In the genomic region with DNA sequence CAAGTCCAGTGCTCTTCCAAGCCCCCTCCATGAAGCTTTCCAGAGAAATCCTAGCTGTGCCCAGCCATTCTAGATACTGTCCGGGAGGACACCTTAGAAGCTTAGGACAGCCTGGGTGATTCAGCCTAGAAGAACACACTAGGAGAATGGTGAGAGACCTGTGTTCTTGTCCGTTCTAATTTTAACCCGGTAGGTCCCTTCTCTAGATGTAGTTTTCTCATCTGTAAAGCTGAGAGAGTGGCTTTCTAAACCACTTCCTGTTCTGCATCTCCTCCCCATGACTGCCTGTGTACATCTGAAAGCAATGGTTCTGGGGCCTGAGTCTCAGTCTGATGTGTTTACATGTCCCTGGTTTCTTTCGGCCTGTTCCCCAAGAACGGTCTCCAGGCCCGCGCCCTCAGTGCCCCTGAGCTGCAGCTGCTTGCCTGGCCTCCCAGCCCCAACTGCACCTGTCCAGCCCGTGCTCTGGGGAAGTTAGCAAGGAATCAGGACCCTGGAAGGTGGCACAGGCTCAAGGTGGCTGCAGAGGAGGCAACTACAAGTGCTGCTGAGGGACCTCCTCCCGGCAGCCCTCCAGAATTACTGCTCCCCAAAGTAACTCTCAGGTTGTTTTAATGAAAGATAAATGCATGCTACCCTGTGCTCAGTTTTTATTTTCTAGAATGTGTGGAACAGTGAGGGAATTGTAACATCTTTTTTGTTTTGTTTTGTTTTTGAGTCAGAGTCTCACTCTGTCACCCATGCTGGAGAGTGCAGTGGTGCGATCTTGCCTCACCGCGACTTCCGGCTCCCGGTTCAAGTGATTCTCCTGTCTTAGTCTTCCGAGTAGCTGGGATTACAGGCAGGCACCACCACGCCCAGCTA, we compare ENCODE assay signal across 8 cellular contexts.
DNase-seq lines count a peak whose midpoint lies in the region; ATAC-seq, FAIRE-seq and TF ChIP-seq lines count a peak whose summit lies in the region.

No MANE protein-coding gene starts in this region.

- FAIRE-seq in D721Med (lab: Jason Lieb, UNC) = no peak

- DNase-seq in GM13976 (ENCODE audit: low spot score) (peak; percentile 85), M059J (ENCODE audit: low read depth) (peak; percentile 21), NCI-H446 treated with DMSO at 0.1 percent for 48 hours (lab: John Stamatoyannopoulos, UW) (no peak), cerebellum (ENCODE audit: low spot score) (no peak), D721Med (ENCODE audit: insufficient read length, low spot score) (no peak)
- DNase-seq in activated effector memory CD4-positive, alpha-beta T cell treated with anti-CD3 and anti-CD28 coated beads, Interleukin-2, amount 50 U/mL, for 16 hours = peak; percentile 76
- DNase-seq in stimulated activated CD4-positive, alpha-beta T cell treated with anti-CD3 and anti-CD28 coated beads, Interleukin-4, amount 100 ng/mL, for 4 hours = peak; percentile 29 to 31

- in situ Hi-C loops in GM13976 (cut with MboI; ENCODE audit: low sequenced_read_pairs, unreplicated experiment) = no loop called here

- TF ChIP-seq CTCF in GM13976 (IDR thresholded peaks at IDR 0.05; ENCODE audit: borderline replicate concordance, control extremely low read depth, extremely low read depth, insufficient read depth, missing control alignments) (no peak), D721Med (IDR thresholded peaks at IDR 0.05; ENCODE audit: insufficient read depth, missing control alignments) (no peak)

- peak; percentile 88 for ATAC-seq in GM21717 (IDR thresholded peaks at IDR 0.05; ENCODE audit: unreplicated experiment)

Comparison
In these comparisons a context has a peak if more than half of its experiments do, and no peak if none do; other contexts are left out.
1. DNase-seq: peak in GM13976 (single experiment), M059J (single experiment), activated effector memory CD4-positive, alpha-beta T cell treated with anti-CD3 and anti-CD28 coated beads, Interleukin-2, amount 50 U/mL, for 16 hours (single experiment) and stimulated activated CD4-positive, alpha-beta T cell treated with anti-CD3 and anti-CD28 coated beads, Interleukin-4, amount 100 ng/mL, for 4 hours (2 of 2); none in NCI-H446 treated with DMSO at 0.1 percent for 48 hours (single experiment), cerebellum (single experiment) and D721Med (single experiment).